In the genomic region with DNA sequence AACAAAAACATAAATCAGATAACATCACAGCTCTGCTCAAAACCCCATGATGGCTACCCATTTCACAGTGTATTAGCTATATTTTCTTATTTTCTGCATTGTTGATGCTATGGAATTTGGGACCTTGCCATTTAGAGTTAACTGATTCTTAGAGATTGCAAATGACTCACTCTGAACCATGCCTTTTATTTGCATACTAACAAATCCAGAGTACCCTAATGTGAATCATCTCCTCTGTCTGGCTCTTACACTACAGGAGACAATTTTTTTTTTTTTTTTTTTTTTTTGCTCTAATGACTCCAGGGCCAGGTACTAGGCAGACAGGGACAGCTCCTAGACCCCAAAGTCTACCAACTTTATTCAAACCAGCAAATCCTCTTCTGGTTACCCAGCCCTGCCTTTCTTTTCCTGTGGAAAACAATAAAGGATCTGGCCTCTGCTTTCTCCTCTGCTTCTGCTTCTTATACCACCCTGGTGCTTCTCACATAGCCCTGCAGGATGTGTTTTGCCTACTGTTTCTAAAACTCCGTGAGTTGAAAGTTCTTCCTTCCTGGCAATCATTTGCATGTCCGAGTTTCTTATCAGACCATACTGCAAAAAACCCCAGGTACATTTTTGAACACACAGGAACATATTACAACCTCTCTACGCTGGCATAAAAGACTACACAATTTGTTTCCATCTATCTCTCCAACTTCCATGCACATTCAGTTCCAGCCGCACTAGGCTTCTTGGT, we compare ENCODE assay signal across 10 cellular contexts. TPM values are rescaled to one million over a fixed set of nuclear protein-coding genes. Genes with fewer than 3 reads are reported as not detected.
DNase-seq lines count a peak whose midpoint lies in the region; ATAC-seq, FAIRE-seq and TF ChIP-seq lines count a peak whose summit lies in the region.
"Had no signal": no experiment of that assay in that cellular context is flagged by ENCODE, and none has a peak within 500 bp of the region (broad histone marks: within the 10 kb centered on the region; RNA-seq: fewer than 3 reads in every experiment).

No MANE protein-coding gene starts in this region.

- FAIRE-seq in H54 (lab: Jason Lieb, UNC), result no peak

- no peak overlapping the region for H3K4me3 ChIP-seq in kidney epithelial cell (ENCODE audit: low read depth, low read length)

- H3K4me3 Mint-ChIP-seq in WTC11, result no peak overlapping the region
- no peak overlapping the region for H3K4me3 Mint-ChIP-seq in CD4-positive, alpha-beta T cell
- no peak overlapping the region for H3K4me3 Mint-ChIP-seq in T-helper 17 cell

- ATAC-seq in WTC11 (no peak), T-helper 17 cell (no peak)
- no peak for ATAC-seq in CD4-positive, alpha-beta T cell (ENCODE audit: poor library complexity)

- H3K27ac ChIP-seq in CD4-positive, alpha-beta T cell (ENCODE audit: low read depth, low read length), result no peak overlapping the region
- H3K27ac ChIP-seq: WERI-Rb-1 had no signal

- peaks cover 6% of the 10 kb centered on the region for H3K4me1 Mint-ChIP-seq in WTC11
- H3K4me1 Mint-ChIP-seq in CD4-positive, alpha-beta T cell (ENCODE audit: low read depth), result no peaks in the 10 kb centered on the region
- H3K4me1 Mint-ChIP-seq in T-helper 17 cell, result no peaks in the 10 kb centered on the region

- no peak for TF ChIP-seq CTCF in WTC11 (IDR thresholded peaks at IDR 0.05)
- no peak for TF ChIP-seq CTCF in kidney epithelial cell (IDR thresholded peaks at IDR 0.05; ENCODE audit: insufficient read depth, low read length, poor library complexity, severe bottlenecking)
- no peak for TF ChIP-seq CTCF in CD4-positive, alpha-beta T cell (IDR thresholded peaks at IDR 0.05)

- H3K36me3 ChIP-seq in kidney epithelial cell (ENCODE audit: control insufficient read depth, insufficient read depth, low read length), result no peaks in the 10 kb centered on the region
- H3K36me3 ChIP-seq: WERI-Rb-1 had no signal

- H3K27ac Mint-ChIP-seq in WTC11, result 0 out of 2 replicates have a peak overlapping the region, but pooled peaks have one; percentile 29
- H3K27ac Mint-ChIP-seq in CD4-positive, alpha-beta T cell, result no peak overlapping the region
- no peak overlapping the region for H3K27ac Mint-ChIP-seq in T-helper 17 cell

- peak; percentile 89 for DNase-seq in EL
- DNase-seq in H54 (ENCODE audit: insufficient read length, low spot score), result peak; percentile 46
- DNase-seq in WTC11 (ENCODE audit: low spot score), result no peak
- DNase-seq in kidney epithelial cell (ENCODE audit: low read depth), result peak; percentile 85
- DNase-seq in CD4-positive, alpha-beta T cell, result no peak
- DNase-seq in T-helper 17 cell, result no peak
- no peak for DNase-seq in NCI-H748 (lab: John Stamatoyannopoulos, UW; ENCODE audit: unreplicated experiment)
- no peak for DNase-seq in activated naive CD4-positive, alpha-beta T cell treated with Interleukin-2 at 50 U/mL for 16 hours
- DNase-seq: NCI-H2171, WERI-Rb-1 had no signal

- no peaks in the 10 kb centered on the region for H3K36me3 Mint-ChIP-seq in WTC11
- H3K36me3 Mint-ChIP-seq in CD4-positive, alpha-beta T cell (ENCODE audit: low read depth), result peaks cover 62% of the 10 kb centered on the region
- H3K36me3 Mint-ChIP-seq in T-helper 17 cell (ENCODE audit: low read depth), result no peaks in the 10 kb centered on the region

- no peaks in the 10 kb centered on the region for H3K27me3 ChIP-seq in kidney epithelial cell (ENCODE audit: control insufficient read depth, insufficient read depth, low read length)
- no peaks in the 10 kb centered on the region for H3K27me3 ChIP-seq in CD4-positive, alpha-beta T cell (ENCODE audit: control insufficient read depth, insufficient read depth, low read length)

- no peaks in the 10 kb centered on the region for H3K9me3 ChIP-seq in CD4-positive, alpha-beta T cell (ENCODE audit: control insufficient read depth, low read length)
- peaks cover 2% of the 10 kb centered on the region for H3K9me3 ChIP-seq in T-helper 17 cell (ENCODE audit: control insufficient read depth, low read length, poor library complexity, severe bottlenecking)

- CTCF ChIA-PET in WTC11 (lab: Charles Lee), result interaction anchor here (1.0 kb wide), 1 partner anchor 33 kb away, joined by 3 read pairs; no protein-coding TSS in a partner anchor
- CTCF ChIA-PET in CD4-positive, alpha-beta T cell (lab: Charles Lee), result interaction anchor here (1.0 kb wide), 1 partner anchor 15 kb away, joined by 5 read pairs; no protein-coding TSS in a partner anchor

- no peaks in the 10 kb centered on the region for H3K9me3 Mint-ChIP-seq in WTC11
- peaks cover 11% of the 10 kb centered on the region for H3K9me3 Mint-ChIP-seq in CD4-positive, alpha-beta T cell

- intact Hi-C loops in CD4-positive, alpha-beta T cell (cut with DNase I, micrococcal nuclease), result no loop called here

- no peaks in the 10 kb centered on the region; the same call in 1 of the 2 replicates for H3K27me3 Mint-ChIP-seq in WTC11 (ENCODE audit: low read depth)
- H3K27me3 Mint-ChIP-seq in CD4-positive, alpha-beta T cell, result no peaks in the 10 kb centered on the region
- H3K27me3 Mint-ChIP-seq in T-helper 17 cell, result no peaks in the 10 kb centered on the region

- TF ChIP-seq POLR2A in H54 (IDR thresholded peaks at IDR 0.05; ENCODE audit: low read depth, low read length), result no peak

- POLR2A ChIA-PET in WTC11 (lab: Charles Lee), result no interaction called here
- POLR2A ChIA-PET in CD4-positive, alpha-beta T cell (lab: Charles Lee), result no interaction called here

TF ChIP-seq in WTC11, 78 proteins besides CTCF, POLR2A, EP300 and RAD21 (continues in another document):
- TF ChIP-seq RORB (CRISPR knock-in tag; IDR thresholded peaks at IDR 0.05) (no peak), CBFB (CRISPR knock-in tag; IDR thresholded peaks at IDR 0.05; ENCODE audit: low read depth) (no peak), ZNF219 (CRISPR knock-in tag; IDR thresholded peaks at IDR 0.05; ENCODE audit: borderline replicate concordance) (no peak), NFE2L1 (CRISPR knock-in tag; IDR thresholded peaks at IDR 0.05) (no peak), ZNF232 (CRISPR knock-in tag; IDR thresholded peaks at IDR 0.05) (no peak)
- TF ChIP-seq, protein P1, sequence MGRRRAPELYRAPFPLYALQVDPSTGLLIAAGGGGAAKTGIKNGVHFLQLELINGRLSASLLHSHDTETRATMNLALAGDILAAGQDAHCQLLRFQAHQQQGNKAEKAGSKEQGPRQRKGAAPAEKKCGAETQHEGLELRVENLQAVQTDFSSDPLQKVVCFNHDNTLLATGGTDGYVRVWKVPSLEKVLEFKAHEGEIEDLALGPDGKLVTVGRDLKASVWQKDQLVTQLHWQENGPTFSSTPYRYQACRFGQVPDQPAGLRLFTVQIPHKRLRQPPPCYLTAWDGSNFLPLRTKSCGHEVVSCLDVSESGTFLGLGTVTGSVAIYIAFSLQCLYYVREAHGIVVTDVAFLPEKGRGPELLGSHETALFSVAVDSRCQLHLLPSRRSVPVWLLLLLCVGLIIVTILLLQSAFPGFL (CRISPR knock-in tag; IDR thresholded peaks at IDR 0.05; ENCODE audit: borderline replicate concordance), result no peak
- TF ChIP-seq, protein P2, sequence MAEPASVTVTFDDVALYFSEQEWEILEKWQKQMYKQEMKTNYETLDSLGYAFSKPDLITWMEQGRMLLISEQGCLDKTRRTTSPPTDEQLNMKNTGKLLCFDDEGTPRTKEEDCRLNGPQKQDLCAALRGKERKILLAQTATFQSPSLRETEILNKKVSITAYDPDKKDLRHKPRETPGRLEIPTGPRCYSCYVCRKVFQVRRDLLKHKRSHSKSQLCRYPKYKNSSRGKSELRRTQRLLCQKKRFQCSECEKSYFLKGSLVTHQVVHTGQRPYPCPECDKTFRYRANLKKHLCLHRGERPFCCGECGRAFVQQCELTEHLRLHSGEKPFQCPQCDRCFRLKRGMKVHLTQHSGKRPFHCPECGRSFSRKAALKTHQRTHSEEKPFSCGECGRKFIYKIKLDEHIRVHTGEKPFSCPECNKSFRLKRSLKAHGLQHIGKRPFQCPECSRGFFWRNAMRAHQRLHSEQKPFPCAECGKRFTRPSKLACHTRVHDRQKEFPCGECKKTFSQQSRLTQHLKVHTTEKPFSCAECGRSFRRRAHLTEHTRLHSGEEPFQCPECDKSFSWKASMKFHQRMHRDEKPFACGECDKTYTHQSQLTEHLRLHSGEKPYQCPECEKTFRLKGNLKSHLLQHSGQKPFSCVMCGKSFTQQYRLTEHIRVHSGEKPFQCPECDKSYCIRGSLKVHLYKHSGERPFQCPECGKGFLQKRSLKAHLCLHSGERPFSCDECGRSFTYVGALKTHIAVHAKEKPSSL (CRISPR knock-in tag; conservative IDR thresholded peaks at IDR 0.05), result no peak
- TF ChIP-seq, protein P3, sequence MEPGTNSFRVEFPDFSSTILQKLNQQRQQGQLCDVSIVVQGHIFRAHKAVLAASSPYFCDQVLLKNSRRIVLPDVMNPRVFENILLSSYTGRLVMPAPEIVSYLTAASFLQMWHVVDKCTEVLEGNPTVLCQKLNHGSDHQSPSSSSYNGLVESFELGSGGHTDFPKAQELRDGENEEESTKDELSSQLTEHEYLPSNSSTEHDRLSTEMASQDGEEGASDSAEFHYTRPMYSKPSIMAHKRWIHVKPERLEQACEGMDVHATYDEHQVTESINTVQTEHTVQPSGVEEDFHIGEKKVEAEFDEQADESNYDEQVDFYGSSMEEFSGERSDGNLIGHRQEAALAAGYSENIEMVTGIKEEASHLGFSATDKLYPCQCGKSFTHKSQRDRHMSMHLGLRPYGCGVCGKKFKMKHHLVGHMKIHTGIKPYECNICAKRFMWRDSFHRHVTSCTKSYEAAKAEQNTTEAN (CRISPR knock-in tag; IDR thresholded peaks at IDR 0.05), result no peak

RNA-seq across cellular contexts. Expression of a gene that starts 10.6 kb away (rescaled TPM):
- total RNA-seq in WTC11 (2021) (50.8 to 62.9 TPM (median 52.2 TPM) in 3 replicates), kidney epithelial cell (122 and 134 TPM in 2 replicates), T-helper 17 cell (10 to 100 TPM; 69.1 to 73.1 TPM)
- total RNA-seq in CD4-positive, alpha-beta T cell, result 10 to 100 TPM; 64.9 to 65.0 TPM

RNA-seq across cellular contexts. Expression of a gene that starts 29.3 kb away (rescaled TPM):
- 16.1 to 18.2 TPM (median 17.9 TPM) in 3 replicates for total RNA-seq in WTC11 (2021)
- total RNA-seq in kidney epithelial cell, result 18.7 and 19.2 TPM in 2 replicates
- 10 to 100 TPM; 33.1 to 33.7 TPM for total RNA-seq in CD4-positive, alpha-beta T cell
- total RNA-seq in T-helper 17 cell, result 10 to 100 TPM; 31.6 to 32.7 TPM

RNA-seq across cellular contexts. Expression of a gene that starts 38.9 kb away (rescaled TPM):
- 3.6 to 6.7 TPM (median 5.1 TPM) in 3 replicates for total RNA-seq in WTC11 (2021)
- total RNA-seq in kidney epithelial cell, result 1.0 and 4.4 TPM in 2 replicates
- under 1 TPM; 0.41 to 0.89 TPM for total RNA-seq in CD4-positive, alpha-beta T cell
- total RNA-seq in T-helper 17 cell, result 1 to 10 TPM in 1 of 2 donors, under 1 TPM in 1; 0.55 to 1.2 TPM

RNA-seq across cellular contexts. Expression of a gene that starts 50.6 kb away (rescaled TPM):
- total RNA-seq in WTC11 (2021) (8.3 to 8.9 TPM (median 8.4 TPM) in 3 replicates), kidney epithelial cell (9.8 and 12.4 TPM in 2 replicates), T-helper 17 cell (1 to 10 TPM; 5.3 TPM)
- 1 to 10 TPM; 4.0 to 4.3 TPM for total RNA-seq in CD4-positive, alpha-beta T cell

Comparison
In these comparisons a context has a peak if more than half of its experiments do, and no peak if none do; other contexts are left out.
1. DNase-seq: peak in EL (single experiment), H54 (single experiment) and kidney epithelial cell (single experiment); none in WTC11 (single experiment), CD4-positive, alpha-beta T cell (0 of 10), T-helper 17 cell (0 of 3), NCI-H748 (single experiment) and activated naive CD4-positive, alpha-beta T cell treated with Interleukin-2 at 50 U/mL for 16 hours (single experiment).